In the genomic region with DNA sequence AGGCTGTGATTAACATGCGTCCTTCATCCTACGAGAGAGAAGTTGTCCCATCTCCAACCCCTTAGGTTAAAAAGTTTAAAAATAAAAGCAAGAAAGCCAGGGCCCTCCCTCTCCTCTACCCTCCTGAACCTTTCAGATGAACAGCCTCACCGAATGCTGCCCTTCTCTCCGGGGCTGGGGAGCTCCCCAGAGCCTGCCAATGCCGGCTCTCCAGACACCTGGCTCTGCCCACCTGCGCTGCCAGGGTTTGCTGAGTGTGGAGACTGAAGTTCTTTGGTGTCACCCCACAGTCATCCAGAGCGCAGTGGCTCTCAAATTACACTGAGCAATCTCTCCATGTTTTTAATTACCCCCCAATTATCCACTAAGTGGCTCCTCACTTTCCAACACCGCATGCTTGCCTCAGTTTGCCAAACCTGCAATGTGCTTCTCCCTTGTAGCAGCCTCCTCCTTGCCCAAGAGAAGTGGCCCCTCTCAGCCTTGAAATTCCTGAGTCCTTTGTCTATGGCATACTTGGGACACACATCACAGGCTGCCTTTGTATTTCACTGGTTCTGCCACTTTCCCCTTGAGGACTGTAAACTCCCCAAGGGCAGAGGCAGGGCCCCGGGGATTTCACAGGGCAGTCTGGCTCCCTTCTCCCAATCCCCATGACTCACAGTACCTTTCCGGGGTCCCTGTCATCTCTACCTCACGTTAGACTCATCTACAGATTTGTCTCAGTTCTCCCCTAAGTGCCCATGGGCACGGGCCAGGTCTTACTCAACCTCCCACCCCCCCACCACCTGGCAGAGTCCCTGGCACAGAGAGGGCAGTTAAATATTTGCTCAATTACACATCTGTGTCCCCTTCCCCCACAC, we compare ENCODE assay signal across 8 cellular contexts. TPM values are rescaled to one million over a fixed set of nuclear protein-coding genes. Genes with fewer than 3 reads are reported as not detected.
DNase-seq lines count a peak whose midpoint lies in the region; ATAC-seq, FAIRE-seq and TF ChIP-seq lines count a peak whose summit lies in the region.

No MANE protein-coding gene starts in this region.

- H2BK5ac ChIP-seq in H1 (ENCODE audit: low read depth, low read length): peak overlapping the region; percentile 53

- peak; percentile 7 for FAIRE-seq in H1 (lab: Jason Lieb, UNC)

- H3K4ac ChIP-seq in H1 (replicated peaks; ENCODE audit: insufficient read length, low read depth, low read length): no peak overlapping the region

- peaks cover 0 to 17% of the 10 kb centered on the region in 2 experiments for H4K20me1 ChIP-seq in H1 (replicated peaks in 1 of 2; ENCODE audit: control insufficient read depth in 1 of 2, insufficient read depth in 2 of 2, low read length in 2 of 2)

- peaks cover 4% of the 10 kb centered on the region; the same call in 1 of the 2 replicates for H3K23me2 ChIP-seq in H1 (ENCODE audit: low read depth, low read length)

- DNase-seq in COLO829 (ENCODE audit: low spot score) (peak; percentile 63), MG63 (peak; percentile 86), H1 (ENCODE audit: low read depth in 1 of 2, low spot score in 2 of 2) (no peak), tibial artery (peak; percentile 72 to 88), GOT3 (lab: John Stamatoyannopoulos, UW) (no peak)
- peak; percentile 62 to 71 for DNase-seq in activated CD4-positive, alpha-beta T cell treated with anti-CD3 and anti-CD28 coated beads, Interleukin-2, amount 50 U/mL, for 4 hours
- DNase-seq in naive thymus-derived CD4-positive, alpha-beta T cell: peak in 6 of 9 donors; percentile 40 to 79 (median 60)

- CTCF ChIA-PET in H1 (lab: Charles Lee; ENCODE audit: partially characterized antibody): interaction anchor here (0.7 to 1.4 kb wide), 8 partner anchors 11 to 85 kb away, joined by 3 to 5 read pairs (median 4); no protein-coding TSS in a partner anchor
- CTCF ChIA-PET in naive thymus-derived CD4-positive, alpha-beta T cell (lab: Charles Lee): interaction anchor here (0.7 to 1.6 kb wide), 16 partner anchors 9 to 128 kb away, joined by 3 to 10 read pairs (median 4); no protein-coding TSS in a partner anchor

- H3K23ac ChIP-seq in H1 (ENCODE audit: insufficient read length): no peak overlapping the region

- H3K27ac Mint-ChIP-seq in naive thymus-derived CD4-positive, alpha-beta T cell: peak overlapping the region; percentile 93 to 97 (median 94)

- H3K9me3 Mint-ChIP-seq in naive thymus-derived CD4-positive, alpha-beta T cell: no peaks in the 10 kb centered on the region

- H3K27me3 ChIP-seq in MG63 (no peaks in the 10 kb centered on the region), H1 (replicated peaks in 1 of 4; ENCODE audit: control insufficient read depth in 3 of 4, extremely low read depth in 1 of 4, insufficient read depth in 3 of 4, low read length in 3 of 4) (no peaks in the 10 kb centered on the region), tibial artery (no peaks in the 10 kb centered on the region)
- H3K27me3 ChIP-seq in naive thymus-derived CD4-positive, alpha-beta T cell (ENCODE audit: control insufficient read depth in 2 of 2, insufficient read depth in 2 of 2, low read length in 2 of 2): no peaks in the 10 kb centered on the region

- peak overlapping the region; percentile 71 for H4K91ac ChIP-seq in H1 (replicated peaks; ENCODE audit: insufficient read length, low read length)

- H3K56ac ChIP-seq in H1 (replicated peaks; ENCODE audit: insufficient read length, low read depth, low read length): no peak overlapping the region

- peak overlapping the region; percentile 85 to 99 (median 93) for H3K4me3 Mint-ChIP-seq in naive thymus-derived CD4-positive, alpha-beta T cell

- H2AK5ac ChIP-seq in H1 (ENCODE audit: low read depth, low read length): no peak overlapping the region

- H3K4me3 ChIP-seq in MG63: peak overlapping the region; percentile 90
- H3K4me3 ChIP-seq in H1 (ENCODE audit: extremely low read depth in 1 of 4, insufficient read depth in 2 of 4, low read depth in 3 of 4, low read length in 4 of 4): peak overlapping the region; percentile 52 to 98 (median 86); a peak in 7 of 8 replicates
- H3K4me3 ChIP-seq in naive thymus-derived CD4-positive, alpha-beta T cell (ENCODE audit: low read length): peak overlapping the region; percentile 97
- H3K4me3 ChIP-seq in tibial artery: peak overlapping the region; percentile 89 to 94

- H3K9ac ChIP-seq in H1 (replicated peaks in 1 of 4; ENCODE audit: extremely low read depth in 1 of 4, low read depth in 3 of 4, low read length in 3 of 4): peak overlapping the region in 3 of 4 experiments; percentile 70 to 84 (median 80); a peak in 5 of 7 replicates

- H4K8ac ChIP-seq in H1 (ENCODE audit: extremely low read depth, insufficient read depth, low read length): no peak overlapping the region

- peak overlapping the region; percentile 73 to 87 for H3K4me2 ChIP-seq in H1 (ENCODE audit: insufficient read depth in 1 of 2, low read depth in 2 of 2, low read length in 2 of 2)

- H2BK20ac ChIP-seq in H1 (ENCODE audit: low read length): no peak overlapping the region

- H3K79me2 ChIP-seq in H1 (ENCODE audit: control insufficient read depth in 1 of 2, insufficient read depth in 2 of 2, low read length in 2 of 2): peaks cover 26 to 63% of the 10 kb centered on the region in 2 experiments

- TF ChIP-seq RAD21 in H1 (IDR thresholded peaks at IDR 0.05 in 1 of 2, conservative IDR thresholded peaks at IDR 0.05 in 1 of 2; ENCODE audit: low read depth in 2 of 2, low read length in 2 of 2): no peak

- H3K9me3 ChIP-seq in MG63 (no peaks in the 10 kb centered on the region), H1 (ENCODE audit: insufficient read depth in 2 of 2, low read depth in 1 of 2, low read length in 1 of 2) (no peaks in the 10 kb centered on the region), tibial artery (no peaks in the 10 kb centered on the region)
- H3K9me3 ChIP-seq in naive thymus-derived CD4-positive, alpha-beta T cell (ENCODE audit: control insufficient read depth in 2 of 3, low read length in 3 of 3): no peaks in the 10 kb centered on the region

- peak overlapping the region; percentile 2 for H3K14ac ChIP-seq in H1 (ENCODE audit: insufficient read length)

- H4K5ac ChIP-seq in H1 (ENCODE audit: insufficient read length, low read depth, low read length): peak overlapping the region; percentile 41

- H2BK120ac ChIP-seq in H1 (replicated peaks; ENCODE audit: low read depth, low read length): no peak overlapping the region

- H3K4me1 Mint-ChIP-seq in naive thymus-derived CD4-positive, alpha-beta T cell: peaks cover 20 to 63% (median 50%) of the 10 kb centered on the region in 7 donors

- peak overlapping the region; percentile 29; the same call in 1 of the 2 replicates for H2BK12ac ChIP-seq in H1 (ENCODE audit: low read depth, low read length)

- no peaks in the 10 kb centered on the region for H3K27me3 Mint-ChIP-seq in naive thymus-derived CD4-positive, alpha-beta T cell

- H3K36me3 ChIP-seq in MG63 (peaks cover 62% of the 10 kb centered on the region), H1 (ENCODE audit: control insufficient read depth in 2 of 4, insufficient read depth in 4 of 4, low read length in 3 of 4) (no peaks in the 10 kb centered on the region), tibial artery (peaks cover 0 to 29% (median 3%) of the 10 kb centered on the region in 3 donors)
- H3K36me3 ChIP-seq in naive thymus-derived CD4-positive, alpha-beta T cell (ENCODE audit: control insufficient read depth in 2 of 3, insufficient read depth in 3 of 3, low read length in 3 of 3): peaks cover 0 to 20% (median 6%) of the 10 kb centered on the region in 3 experiments

- ATAC-seq in naive thymus-derived CD4-positive, alpha-beta T cell: no peak
- no peak for ATAC-seq in HG03432 (IDR thresholded peaks at IDR 0.05; ENCODE audit: unreplicated experiment)

- peaks cover 0 to 16% (median 5%) of the 10 kb centered on the region in 4 experiments; a peak in 6 of 7 replicates for H3K4me1 ChIP-seq in H1 (replicated peaks in 1 of 4; ENCODE audit: control insufficient read depth in 3 of 4, insufficient read depth in 4 of 4, low read length in 3 of 4)
- peaks cover 36 to 38% of the 10 kb centered on the region in 2 donors for H3K4me1 ChIP-seq in naive thymus-derived CD4-positive, alpha-beta T cell (ENCODE audit: control insufficient read depth in 2 of 2, insufficient read depth in 2 of 2, low read length in 2 of 2)
- peaks cover 0 to 51% (median 42%) of the 10 kb centered on the region in 4 donors for H3K4me1 ChIP-seq in tibial artery

- POLR2A ChIA-PET in H1 (lab: Charles Lee; ENCODE audit: partially characterized antibody): interaction anchor here (0.7 to 19.2 kb wide), 19 partner anchors 10 to 170 kb away, joined by 3 to 263 read pairs (median 6); a partner anchor contains a TSS
- POLR2A ChIA-PET in naive thymus-derived CD4-positive, alpha-beta T cell (lab: Charles Lee): interaction anchor here (0.6 to 35.9 kb wide), 16 partner anchors 20 to 95 kb away, joined by 3 to 1512 read pairs (median 6); no protein-coding TSS in a partner anchor

- TF ChIP-seq EP300 in H1 (IDR thresholded peaks at IDR 0.05; ENCODE audit: borderline replicate concordance in 1 of 2, low read depth in 2 of 2, low read length in 2 of 2): no peak

- no peak overlapping the region for H2BK15ac ChIP-seq in H1 (ENCODE audit: low read length)

- no peak; a peak in 1 of 3 replicates for TF ChIP-seq POLR2A in H1 (IDR thresholded peaks at IDR 0.05; ENCODE audit: control extremely low read depth in 1 of 2, low read depth in 2 of 2, low read length in 2 of 2)

- H3K79me1 ChIP-seq in H1 (ENCODE audit: low read depth, low read length): peaks cover 5% of the 10 kb centered on the region; the same call in 1 of the 2 replicates

- 15% methylated on average over 12 of the region's 12 CpGs; no CpG with 5 or more reads in 1 of the 2 experiments for WGBS in H1 (ENCODE audit: extremely low coverage in 1 of 2, insufficient coverage in 1 of 2, insufficient read length in 1 of 2, insufficient replicate concordance in 2 of 2, low coverage in 1 of 2, low lambda C conversion rate in 2 of 2, missing lambda C conversion rate in 1 of 2), 2 experiments

- H3K36me3 Mint-ChIP-seq in naive thymus-derived CD4-positive, alpha-beta T cell: peaks cover 4 to 44% (median 15%) of the 10 kb centered on the region in 5 donors

- no peak for TF ChIP-seq CTCF in H1 (IDR thresholded peaks at IDR 0.05; ENCODE audit: control extremely low read depth in 1 of 3, insufficient read depth in 1 of 3, low read depth in 1 of 3, low read length in 3 of 3)
- TF ChIP-seq CTCF in tibial artery (IDR thresholded peaks at IDR 0.05): no peak

- H2AFZ ChIP-seq in H1 (ENCODE audit: low read length): no peak overlapping the region

- H3K18ac ChIP-seq in H1 (ENCODE audit: extremely low read depth, low read length): peak overlapping the region; percentile 12

- H3K27ac ChIP-seq in H1 (ENCODE audit: low read depth, low read length) (peak overlapping the region; percentile 66), tibial artery (peak overlapping the region; percentile 95 to 98)
- peak overlapping the region; percentile 86 for H3K27ac ChIP-seq in naive thymus-derived CD4-positive, alpha-beta T cell (ENCODE audit: low read depth, low read length)

- intact Hi-C loops in naive thymus-derived CD4-positive, alpha-beta T cell (cut with micrococcal nuclease): loop anchor here (1.0 to 10.0 kb wide), 10 partner anchors 8 to 849 kb away; a partner anchor contains a TSS
- intact Hi-C loops in tibial artery (cut with DNase I; ENCODE audit: low total_unique reads): loop anchor here (5.0 kb wide), 3 partner anchors 33 to 72 kb away; no protein-coding TSS in a partner anchor

RNA-seq across cellular contexts. Expression of a gene that starts 2.0 kb away (rescaled TPM):
- 323 and 380 TPM in 2 replicates for total RNA-seq in MG63 (2014; rRNA removed; shearing (Covaris generic); ENCODE audit: low replicate concordance)
- total RNA-seq in H1 (2021; fragmentation: NEBNext Ultra II Directional; extraction: Animal tissue kit (Norgen Biotek cat#: 25700)): 295 and 322 TPM in 2 replicates
- 24.9 and 37.2 TPM in 2 replicates for polyA plus RNA-seq in H1 (2011; rRNA removed)
- 53.6 TPM for polyA plus RNA-seq in H1 (2011; cell fraction: cytosol; rRNA removed)
- 110 TPM for polyA plus RNA-seq in H1 (2011; cell fraction: nucleus; rRNA removed)
- polyA plus RNA-seq in H1 (2012, experiment 1 of 2): 140 to 212 TPM (median 199 TPM) in 4 replicates
- polyA plus RNA-seq in H1 (2012, experiment 2 of 2): 59.9 TPM
- polyA plus RNA-seq in H1 (2013, experiment 1 of 2): 89.1 TPM
- polyA plus RNA-seq in H1 (2013, experiment 2 of 2): 76.1 TPM
- 273 and 366 TPM in 2 replicates for polyA minus RNA-seq in H1 (2011; rRNA and poly(A)+ RNA removed)
- polyA minus RNA-seq in H1 (2011; cell fraction: cytosol; rRNA and poly(A)+ RNA removed): 92.9 TPM
- polyA minus RNA-seq in H1 (2011; cell fraction: nucleus; rRNA and poly(A)+ RNA removed): 95.2 TPM
- total RNA-seq in naive thymus-derived CD4-positive, alpha-beta T cell: 100 to 1,000 TPM; 650 to 900 (median 803) TPM
- polyA plus RNA-seq in naive thymus-derived CD4-positive, alpha-beta T cell: 100 to 1,000 TPM in 1 of 2 donors, 10 to 100 TPM in 1; 95.5 to 501 TPM

Comparison
In these comparisons a context has a peak if more than half of its experiments do, and no peak if none do; other contexts are left out.
1. DNase-seq: peak in COLO829 (single experiment), MG63 (single experiment), activated CD4-positive, alpha-beta T cell treated with anti-CD3 and anti-CD28 coated beads, Interleukin-2, amount 50 U/mL, for 4 hours (2 of 2), naive thymus-derived CD4-positive, alpha-beta T cell (6 of 9) and tibial artery (2 of 2); none in H1 (0 of 2) and GOT3 (single experiment).
2. Peak in every context shown above with its lines, with median percentiles within 50 percentile points of each other: H3K4me3 ChIP-seq and H3K27ac ChIP-seq.